ENCODE assay signal across 8 cellular contexts in the genomic region with DNA sequence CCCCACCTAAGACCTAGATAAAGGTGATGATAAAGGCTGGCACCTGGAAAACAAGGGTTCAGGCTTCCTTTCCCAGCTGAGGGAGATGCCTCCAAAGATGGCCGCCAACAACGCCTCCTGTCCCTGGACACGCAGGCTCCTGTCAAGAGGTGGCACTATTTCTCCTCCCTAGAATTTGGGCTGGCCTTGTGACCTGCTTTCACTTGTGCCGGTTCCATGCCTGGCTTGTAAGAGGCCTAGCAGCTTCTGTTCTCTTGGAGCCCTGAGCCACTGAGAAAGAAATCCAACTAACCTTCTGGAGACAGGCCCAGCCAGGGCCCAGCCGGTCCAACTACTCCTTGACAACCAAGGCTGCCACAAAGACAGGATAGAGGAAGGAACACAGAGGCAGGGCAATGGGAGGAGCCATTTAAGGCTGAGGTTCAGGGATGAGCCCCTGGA.
DNase-seq lines count a peak whose midpoint lies in the region; ATAC-seq and TF ChIP-seq lines count a peak whose summit lies in the region.

No MANE protein-coding gene starts in this region.

- peak; percentile 58 for TF ChIP-seq CTCF in GM13977 (IDR thresholded peaks at IDR 0.05; ENCODE audit: extremely low read depth, insufficient read depth, missing control alignments)
- peak; percentile 24 for TF ChIP-seq CTCF in nephron progenitor cell (IDR thresholded peaks at IDR 0.05)
- peak in 1 of 3 experiments; percentile 30 for TF ChIP-seq CTCF in testis (IDR thresholded peaks at IDR 0.05)

- no peaks in the 10 kb centered on the region for H3K27me3 ChIP-seq in testis

- no peak overlapping the region for H3K4me3 Mint-ChIP-seq in activated T-cell treated with anti-CD3 and anti-CD28 coated beads, Interleukin-2, amount 50 U/mL, for 4 hours
- H3K4me3 Mint-ChIP-seq in nephron progenitor cell: no peak overlapping the region

- intact Hi-C loops in testis (cut with DNase I; ENCODE audit: low total_unique reads) (no loop called here), posterior vena cava (cut with DNase I) (loop anchor here in 1 of 2 donors (5.0 kb wide), 1 partner anchor 134 kb away; no protein-coding TSS in a partner anchor)

- in situ Hi-C loops in GM13977 (cut with MboI; ENCODE audit: low pct_unique_long_range_greater_than_20kb, low sequenced_read_pairs, unreplicated experiment): no loop called here

- no peak overlapping the region for H3K27ac Mint-ChIP-seq in nephron progenitor cell

- no peaks in the 10 kb centered on the region for H3K36me3 Mint-ChIP-seq in activated T-cell treated with anti-CD3 and anti-CD28 coated beads, Interleukin-2, amount 50 U/mL, for 4 hours (ENCODE audit: insufficient read depth)
- H3K36me3 Mint-ChIP-seq in nephron progenitor cell (ENCODE audit: low read depth): no peaks in the 10 kb centered on the region

- no peaks in the 10 kb centered on the region for H3K4me1 ChIP-seq in testis

- H3K36me3 ChIP-seq in testis (ENCODE audit: low read depth, missing control alignments): no peaks in the 10 kb centered on the region

- no peaks in the 10 kb centered on the region for H3K4me1 Mint-ChIP-seq in activated T-cell treated with anti-CD3 and anti-CD28 coated beads, Interleukin-2, amount 50 U/mL, for 4 hours (ENCODE audit: low read depth)
- peaks cover 8% of the 10 kb centered on the region for H3K4me1 Mint-ChIP-seq in nephron progenitor cell

- DNase-seq in A172 (ENCODE audit: low spot score): peak; percentile 45
- DNase-seq in GM13977 (ENCODE audit: low spot score): peak; percentile 71
- peak; percentile 55 for DNase-seq in NOMO-1 treated with DMSO at 0.1 percent for 48 hours (lab: John Stamatoyannopoulos, UW; ENCODE audit: unreplicated experiment)
- DNase-seq in activated T-cell treated with anti-CD3 and anti-CD28 coated beads, Interleukin-2, amount 50 U/mL, for 4 hours: peak; percentile 36
- DNase-seq in fibroblast of peridontal ligament (ENCODE audit: extremely low read depth): peak; percentile 67
- DNase-seq in nephron progenitor cell: peak; percentile 36
- DNase-seq in testis: peak; percentile 63
- no peak for DNase-seq in posterior vena cava (ENCODE audit: low spot score)

- H3K27me3 Mint-ChIP-seq in activated T-cell treated with anti-CD3 and anti-CD28 coated beads, Interleukin-2, amount 50 U/mL, for 4 hours (ENCODE audit: low read depth): no peaks in the 10 kb centered on the region
- peaks cover 12% of the 10 kb centered on the region for H3K27me3 Mint-ChIP-seq in nephron progenitor cell (ENCODE audit: low read depth, poor library complexity)

- 62 to 63% methylated on average over 5 of the region's 5 CpGs for WGBS in testis, 2 donors

- no peaks in the 10 kb centered on the region for H3K9me3 Mint-ChIP-seq in activated T-cell treated with anti-CD3 and anti-CD28 coated beads, Interleukin-2, amount 50 U/mL, for 4 hours
- H3K9me3 Mint-ChIP-seq in nephron progenitor cell: no peaks in the 10 kb centered on the region

- ATAC-seq in activated T-cell treated with anti-CD3 and anti-CD28 coated beads, Interleukin-2, amount 50 U/mL, for 4 hours: peak; percentile 77 to 81

- no peak overlapping the region for H3K27ac ChIP-seq in testis

- no peaks in the 10 kb centered on the region for H3K9me3 ChIP-seq in testis

- TF ChIP-seq POLR2A in testis (IDR thresholded peaks at IDR 0.05): no peak

- H3K4me3 ChIP-seq in testis: no peak overlapping the region
